ENCODE assay signal across 19 cellular contexts in the genomic region with DNA sequence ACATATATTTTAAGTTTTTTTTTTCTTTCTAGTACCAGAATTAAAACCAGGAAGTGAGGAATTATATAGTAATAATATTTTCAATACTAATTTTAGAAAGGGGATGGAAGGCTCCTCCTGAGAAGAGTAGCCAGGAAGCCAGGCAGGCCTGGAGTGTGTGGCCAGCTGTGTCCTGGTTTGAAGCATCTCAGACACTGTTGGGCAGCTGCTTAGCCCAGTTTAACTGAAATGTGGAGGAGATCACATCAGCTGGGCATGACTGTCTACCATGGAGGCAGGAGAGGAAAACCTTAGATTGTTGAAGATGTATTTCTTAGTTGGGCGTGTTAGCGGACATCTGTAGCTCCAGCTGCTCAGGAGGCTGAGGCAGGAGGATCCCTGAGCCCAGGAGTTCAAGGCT.
A peak's percentile ranks its signal among the peaks of the same experiment; 100 is the strongest.
DNase-seq lines count a peak whose midpoint lies in the region; ATAC-seq, FAIRE-seq and TF ChIP-seq lines count a peak whose summit lies in the region.
"Had no signal": no experiment of that assay in that cellular context is flagged by ENCODE, and none has a peak within 500 bp of the region (broad histone marks: within the 10 kb centered on the region; RNA-seq: fewer than 3 reads in every experiment).

No MANE protein-coding gene starts in this region.

- H4K20me1 ChIP-seq in HepG2 (ENCODE audit: insufficient read depth, low read length), result peaks cover 6% of the 10 kb centered on the region; the same call in 1 of the 2 replicates

- H3K9me3 ChIP-seq in HepG2 (ENCODE audit: low read length), result no peaks in the 10 kb centered on the region
- no peaks in the 10 kb centered on the region for H3K9me3 ChIP-seq in right lobe of liver
- H3K9me3 ChIP-seq in thoracic aorta, result no peaks in the 10 kb centered on the region

- TF ChIP-seq CTCF in HepG2 (CRISPR knock-in tag; IDR thresholded peaks at IDR 0.05) (no peak), right lobe of liver (IDR thresholded peaks at IDR 0.05) (no peak), glutamatergic neuron (IDR thresholded peaks at IDR 0.05; ENCODE audit: partially characterized antibody, unreplicated experiment) (no peak), thoracic aorta (IDR thresholded peaks at IDR 0.05) (no peak)

- H3K9me3 Mint-ChIP-seq in glutamatergic neuron (ENCODE audit: unreplicated experiment), result peaks cover 2% of the 10 kb centered on the region
- H3K9me3 Mint-ChIP-seq: CD4-positive, alpha-beta T cell had no signal

- H3K4me3 ChIP-seq in HepG2 (replicated peaks in 1 of 3; ENCODE audit: insufficient read depth in 1 of 3, low read depth in 2 of 3, low read length in 3 of 3) (no peak overlapping the region), right lobe of liver (no peak overlapping the region), thoracic aorta (no peak overlapping the region)

- no peaks in the 10 kb centered on the region for H3K27me3 ChIP-seq in HepG2 (ENCODE audit: control insufficient read depth in 1 of 2, insufficient read depth in 2 of 2, low read length in 2 of 2)
- H3K27me3 ChIP-seq in right lobe of liver, result no peaks in the 10 kb centered on the region
- H3K27me3 ChIP-seq in thoracic aorta (replicated peaks; ENCODE audit: insufficient read depth), result no peaks in the 10 kb centered on the region

- no peaks in the 10 kb centered on the region for H3K36me3 Mint-ChIP-seq in glutamatergic neuron (ENCODE audit: unreplicated experiment)

- H3K27me3 Mint-ChIP-seq in glutamatergic neuron (ENCODE audit: unreplicated experiment), result peaks cover 3% of the 10 kb centered on the region
- H3K27me3 Mint-ChIP-seq: CD4-positive, alpha-beta T cell had no signal

- H3K79me2 ChIP-seq in HepG2 (ENCODE audit: insufficient read depth, low read length), result peaks cover 3% of the 10 kb centered on the region

- peaks cover 27% of the 10 kb centered on the region for H3K4me1 Mint-ChIP-seq in glutamatergic neuron (ENCODE audit: low read depth, unreplicated experiment)

- no peak for TF ChIP-seq RAD21 in HepG2 (CRISPR knock-in tag; IDR thresholded peaks at IDR 0.05)

- no peak for FAIRE-seq in HepG2 (lab: Jason Lieb, UNC)

- no peak overlapping the region for H3K9ac ChIP-seq in HepG2 (ENCODE audit: insufficient read depth, low read depth, low read length)

- no peak overlapping the region for H2AFZ ChIP-seq in HepG2 (ENCODE audit: low read length)

- no peak for ATAC-seq in HepG2
- no peak for ATAC-seq in right lobe of liver
- ATAC-seq in thoracic aorta (ENCODE audit: insufficient number of reproducible peaks, low FRiP score, low read depth), result no peak
- ATAC-seq in GM19328 (IDR thresholded peaks at IDR 0.05; ENCODE audit: unreplicated experiment), result no peak
- ATAC-seq: HCT116, Panc1 had no signal

- no peak overlapping the region for H3K4me3 Mint-ChIP-seq in glutamatergic neuron (ENCODE audit: unreplicated experiment)
- H3K4me3 Mint-ChIP-seq: CD4-positive, alpha-beta T cell had no signal

- no TSS peak for BruUV-seq in HepG2 (replicated peaks; lab: Mats Ljungman, UMichigan)

- H3K36me3 ChIP-seq in HepG2 (replicated peaks in 1 of 2; ENCODE audit: control insufficient read depth in 1 of 2, insufficient read depth in 2 of 2, low read length in 2 of 2), result peaks cover 2 to 7% of the 10 kb centered on the region in 2 experiments; a peak in 4 of 5 replicates
- no peaks in the 10 kb centered on the region for H3K36me3 ChIP-seq in right lobe of liver
- H3K36me3 ChIP-seq in thoracic aorta, result no peaks in the 10 kb centered on the region

- no peak overlapping the region for H3K4me2 ChIP-seq in HepG2 (ENCODE audit: low read depth, low read length)

- POLR2A ChIA-PET in HepG2 (lab: Yijun Ruan, JAX), result no interaction called here

- CTCF ChIA-PET in HepG2 (lab: Yijun Ruan, JAX; ENCODE audit: low intra/inter-chr PET ratio, low total read pairs), result no interaction called here

- H3K27ac ChIP-seq in HepG2 (ENCODE audit: extremely low read length, insufficient read depth, low read length), result no peak overlapping the region
- no peak overlapping the region for H3K27ac ChIP-seq in right lobe of liver
- H3K27ac ChIP-seq in thoracic aorta, result peak overlapping the region; percentile 7 to 37

- in situ Hi-C loops in HepG2 (cut with HindIII; ENCODE audit: extremely low pct_ligation_motif_present, low pct_unique_long_range_greater_than_20kb), result no loop called here

- H3K4me1 ChIP-seq in HepG2 (ENCODE audit: insufficient read depth, low read length), result no peaks in the 10 kb centered on the region
- H3K4me1 ChIP-seq in right lobe of liver, result no peaks in the 10 kb centered on the region
- peaks cover 31 to 70% of the 10 kb centered on the region in 2 donors for H3K4me1 ChIP-seq in thoracic aorta (ENCODE audit: control insufficient read depth in 1 of 2, low read depth in 2 of 2)

- TF ChIP-seq POLR2A in HepG2 (IDR thresholded peaks at IDR 0.05; ENCODE audit: insufficient read depth in 1 of 2, low read depth in 2 of 2, low read length in 2 of 2) (no peak), right lobe of liver (IDR thresholded peaks at IDR 0.05) (no peak)

- intact Hi-C loops in HepG2 (cut with micrococcal nuclease; ENCODE audit: unreplicated experiment), result no loop called here
- intact Hi-C loops in right lobe of liver (cut with DNase I), result no loop called here

- no peak for TF ChIP-seq EP300 in HepG2 (IDR thresholded peaks at IDR 0.05; ENCODE audit: low read depth in 2 of 2, low read length in 2 of 2)
- no peak for TF ChIP-seq EP300 in HepG2 (CRISPR knock-in tag; IDR thresholded peaks at IDR 0.05; ENCODE audit: borderline replicate concordance)

- DNase-seq in HepG2 (ENCODE audit: low spot score), result no peak
- no peak for DNase-seq in right lobe of liver
- DNase-seq in NCI-H524 treated with DMSO at 0.1 percent for 48 hours (lab: John Stamatoyannopoulos, UW), result peak; percentile 63
- peak; percentile 20 for DNase-seq in glutamatergic neuron
- no peak for DNase-seq in thoracic aorta (ENCODE audit: low spot score)
- DNase-seq in activated effector memory CD4-positive, alpha-beta T cell treated with anti-CD3 and anti-CD28 coated beads, Interleukin-2, amount 50 U/mL, for 16 hours, result no peak
- DNase-seq in mucosa of gallbladder (ENCODE audit: low spot score), result no peak
- DNase-seq: ACHN; AML-193; CD4-positive, alpha-beta T cell; NCI-H1048; NCI-H146; NCI-H2081; NCI-H510A; SHP77 treated with DMSO at 0.1 percent for 48 hours; SW 1271 had no signal

- WGBS in HepG2 (ENCODE audit: low lambda C conversion rate), result 100% methylated on average over 2 of the region's 2 CpGs
- WGBS in right lobe of liver (ENCODE audit: insufficient coverage, low coverage, low lambda C conversion rate, missing lambda C conversion rate), result 92% methylated on average over 2 of the region's 2 CpGs

- H3K27ac Mint-ChIP-seq in glutamatergic neuron (ENCODE audit: unreplicated experiment), result peak overlapping the region; percentile 62

TF ChIP-seq in HepG2, 621 proteins besides CTCF, POLR2A, EP300 and RAD21:
- TF ChIP-seq HDAC1 (CRISPR knock-in tag; IDR thresholded peaks at IDR 0.05), result no peak
- TF ChIP-seq, protein P1, sequence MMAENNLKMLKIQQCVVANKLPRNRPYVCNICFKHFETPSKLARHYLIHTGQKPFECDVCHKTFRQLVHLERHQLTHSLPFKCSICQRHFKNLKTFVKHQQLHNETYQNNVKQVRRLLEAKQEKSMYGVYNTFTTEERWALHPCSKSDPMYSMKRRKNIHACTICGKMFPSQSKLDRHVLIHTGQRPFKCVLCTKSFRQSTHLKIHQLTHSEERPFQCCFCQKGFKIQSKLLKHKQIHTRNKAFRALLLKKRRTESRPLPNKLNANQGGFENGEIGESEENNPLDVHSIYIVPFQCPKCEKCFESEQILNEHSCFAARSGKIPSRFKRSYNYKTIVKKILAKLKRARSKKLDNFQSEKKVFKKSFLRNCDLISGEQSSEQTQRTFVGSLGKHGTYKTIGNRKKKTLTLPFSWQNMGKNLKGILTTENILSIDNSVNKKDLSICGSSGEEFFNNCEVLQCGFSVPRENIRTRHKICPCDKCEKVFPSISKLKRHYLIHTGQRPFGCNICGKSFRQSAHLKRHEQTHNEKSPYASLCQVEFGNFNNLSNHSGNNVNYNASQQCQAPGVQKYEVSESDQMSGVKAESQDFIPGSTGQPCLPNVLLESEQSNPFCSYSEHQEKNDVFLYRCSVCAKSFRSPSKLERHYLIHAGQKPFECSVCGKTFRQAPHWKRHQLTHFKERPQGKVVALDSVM (CRISPR knock-in tag; IDR thresholded peaks at IDR 0.05), result peak; percentile 28; the same call in 1 of the 2 replicates
TF ChIP-seq in HepG2: peak in this region for 1.

Comparison
In these comparisons a context has a peak if more than half of its experiments do, and no peak if none do; other contexts are left out.
1. DNase-seq: peak in NCI-H524 treated with DMSO at 0.1 percent for 48 hours (single experiment) and glutamatergic neuron (single experiment); none in HepG2 (single experiment), right lobe of liver (0 of 3), thoracic aorta (single experiment), activated effector memory CD4-positive, alpha-beta T cell treated with anti-CD3 and anti-CD28 coated beads, Interleukin-2, amount 50 U/mL, for 16 hours (single experiment) and mucosa of gallbladder (single experiment).
2. H3K27ac ChIP-seq: peak in thoracic aorta (2 of 2); none in HepG2 (single experiment) and right lobe of liver (0 of 3).